ENCODE assay signal across 8 cellular contexts in the genomic region with DNA sequence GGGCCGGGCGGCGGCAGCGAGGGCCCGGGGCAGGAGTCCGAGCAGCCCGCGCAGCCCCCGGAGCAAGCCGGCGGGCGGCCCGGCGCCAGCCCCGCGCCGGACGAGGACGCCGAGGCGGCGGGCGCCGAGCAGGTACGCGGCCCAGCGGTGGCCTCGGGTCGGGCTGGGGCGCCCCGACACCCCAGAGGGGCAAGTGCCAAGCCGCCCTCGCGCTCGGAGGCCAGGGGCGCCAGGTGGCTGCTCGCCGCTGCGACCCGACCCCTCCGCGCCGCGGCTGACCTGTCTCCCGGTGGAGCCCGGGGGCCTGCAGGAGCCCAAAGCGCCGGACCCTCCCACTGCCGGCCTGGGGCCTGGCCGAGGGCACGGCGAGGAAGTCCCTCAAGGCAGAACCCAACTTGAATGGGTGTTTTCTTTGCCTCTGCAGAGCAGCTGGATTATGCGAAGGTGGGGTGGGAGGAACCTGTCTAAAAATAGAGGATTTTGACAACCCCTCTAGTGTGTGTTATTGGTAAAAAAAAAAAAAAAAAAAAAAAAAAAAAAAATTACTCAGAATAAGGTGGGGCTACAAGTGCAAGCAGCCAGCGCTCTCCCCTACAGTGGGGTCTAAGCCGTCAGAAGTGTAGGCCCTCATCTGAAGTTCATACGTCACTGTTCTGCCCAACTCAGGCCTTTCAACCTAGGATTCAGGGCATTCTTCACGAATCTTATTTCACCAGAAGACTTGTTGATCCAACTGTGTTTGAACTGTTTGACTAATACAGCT. TPM values are rescaled to one million over a fixed set of nuclear protein-coding genes. Genes with fewer than 3 reads are reported as not detected.
DNase-seq lines count a peak whose midpoint lies in the region; ATAC-seq, FAIRE-seq and TF ChIP-seq lines count a peak whose summit lies in the region.

No MANE protein-coding gene starts in this region.

- peaks cover 30% of the 10 kb centered on the region for H3K79me2 ChIP-seq in endothelial cell of umbilical vein (ENCODE audit: control insufficient read depth, insufficient read depth, low read length)

- TF ChIP-seq POLR2A in endothelial cell of umbilical vein (IDR thresholded peaks at IDR 0.05; ENCODE audit: low read depth, low read length) = no peak

- DNase-seq in GM10248 (ENCODE audit: extremely low spot score) (peak; percentile 26), endothelial cell of umbilical vein (ENCODE audit: low read depth, low spot score) (peak; percentile 25), NCI-H446 (lab: John Stamatoyannopoulos, UW) (no peak)
- DNase-seq in activated CD4-positive, alpha-beta memory T cell treated with anti-CD3 and anti-CD28 coated beads for 36 hours = peak; percentile 32

- H3K9me3 Mint-ChIP-seq in IgD-negative memory B cell = no peaks in the 10 kb centered on the region
- no peaks in the 10 kb centered on the region for H3K9me3 Mint-ChIP-seq in activated CD4-positive, alpha-beta memory T cell treated with anti-CD3 and anti-CD28 coated beads for 36 hours

- peak overlapping the region in 2 of 3 donors; percentile 77 to 82 for H3K27ac Mint-ChIP-seq in IgD-negative memory B cell
- H3K27ac Mint-ChIP-seq in activated CD4-positive, alpha-beta memory T cell treated with anti-CD3 and anti-CD28 coated beads for 36 hours = peak overlapping the region; percentile 33

- TF ChIP-seq CTCF in GM10248 (IDR thresholded peaks at IDR 0.05; ENCODE audit: control extremely low read depth, extremely low read depth, low read depth, missing control alignments) (no peak), endothelial cell of umbilical vein (IDR thresholded peaks at IDR 0.05; ENCODE audit: extremely low read depth in 1 of 2, insufficient read depth in 1 of 2, low read depth in 1 of 2, low read length in 2 of 2) (no peak)

- H3K27ac ChIP-seq in endothelial cell of umbilical vein (ENCODE audit: insufficient read depth, low read depth, low read length) (peak overlapping the region; percentile 38), mucosa of rectum (ENCODE audit: low read depth in 2 of 2, low read length in 2 of 2) (peak overlapping the region; percentile 60 to 82), urinary bladder (ENCODE audit: low read depth) (peak overlapping the region; percentile 75)

- POLR2A ChIA-PET in GM10248 (lab: Yijun Ruan, JAX) = no interaction called here
- POLR2A ChIA-PET in activated CD4-positive, alpha-beta memory T cell treated with anti-CD3 and anti-CD28 coated beads for 36 hours (lab: Charles Lee) = interaction anchor here (1.6 kb wide), 1 partner anchor 21 kb away, joined by 3 read pairs; no protein-coding TSS in a partner anchor
- POLR2A ChIA-PET in endothelial cell of umbilical vein (lab: Charles Lee) = interaction anchor here (1.4 kb wide), 1 partner anchor 40 kb away, joined by 14 read pairs; no protein-coding TSS in a partner anchor

- H3K36me3 ChIP-seq in endothelial cell of umbilical vein (ENCODE audit: control insufficient read depth in 2 of 2, extremely low read depth in 1 of 2, insufficient read depth in 2 of 2, low read length in 2 of 2) (no peaks in the 10 kb centered on the region), mucosa of rectum (ENCODE audit: control insufficient read depth in 2 of 2, insufficient read depth in 2 of 2, low read length in 2 of 2) (peaks cover 0 to 2% of the 10 kb centered on the region in 2 donors), urinary bladder (ENCODE audit: insufficient read depth) (no peaks in the 10 kb centered on the region)

- ATAC-seq in GM21619 (IDR thresholded peaks at IDR 0.05; ENCODE audit: unreplicated experiment) = peak; percentile 20

- H3K27me3 Mint-ChIP-seq in IgD-negative memory B cell = no peaks in the 10 kb centered on the region
- H3K27me3 Mint-ChIP-seq in activated CD4-positive, alpha-beta memory T cell treated with anti-CD3 and anti-CD28 coated beads for 36 hours = no peaks in the 10 kb centered on the region

- no peaks in the 10 kb centered on the region for H4K20me1 ChIP-seq in endothelial cell of umbilical vein (replicated peaks; ENCODE audit: control insufficient read depth, extremely low read depth, insufficient read depth, low read length)

- peak overlapping the region; percentile 83 to 94 (median 92) for H3K4me3 Mint-ChIP-seq in IgD-negative memory B cell
- H3K4me3 Mint-ChIP-seq in activated CD4-positive, alpha-beta memory T cell treated with anti-CD3 and anti-CD28 coated beads for 36 hours = peak overlapping the region; percentile 69

- no peaks in the 10 kb centered on the region for H3K9me1 ChIP-seq in endothelial cell of umbilical vein (replicated peaks; ENCODE audit: control insufficient read depth, extremely low read depth, insufficient read depth, low read length)

- CTCF ChIA-PET in GM10248 (lab: Yijun Ruan, JAX) (no interaction called here), endothelial cell of umbilical vein (lab: Charles Lee) (interaction anchor here (0.9 to 6.2 kb wide), 7 partner anchors 10 to 111 kb away, joined by 3 to 72 read pairs (median 8); no protein-coding TSS in a partner anchor)
- CTCF ChIA-PET in activated CD4-positive, alpha-beta memory T cell treated with anti-CD3 and anti-CD28 coated beads for 36 hours (lab: Charles Lee) = no interaction called here

- BruUV-seq in endothelial cell of umbilical vein (replicated peaks; lab: Mats Ljungman, UMichigan) = no TSS peak

- H3K9me3 ChIP-seq in endothelial cell of umbilical vein (replicated peaks; ENCODE audit: control insufficient read depth, insufficient read depth, low read length) (no peaks in the 10 kb centered on the region), mucosa of rectum (ENCODE audit: control insufficient read depth in 2 of 2, low read length in 2 of 2) (no peaks in the 10 kb centered on the region)

- intact Hi-C loops in activated CD4-positive, alpha-beta memory T cell treated with anti-CD3 and anti-CD28 coated beads for 36 hours (cut with micrococcal nuclease) = loop anchor here (1.0 to 5.0 kb wide), 4 partner anchors 10 to 877 kb away; partner anchors contain the start of genes FAM135A and SMAP1
- intact Hi-C loops in endothelial cell of umbilical vein (cut with micrococcal nuclease) = loop anchor here (2.0 kb wide), 1 partner anchor 98 kb away; no protein-coding TSS in a partner anchor

- H3K27me3 ChIP-seq in endothelial cell of umbilical vein (ENCODE audit: control insufficient read depth in 2 of 2, insufficient read depth in 2 of 2, low read length in 2 of 2) (no peaks in the 10 kb centered on the region), mucosa of rectum (ENCODE audit: control insufficient read depth in 2 of 2, insufficient read depth in 2 of 2, low read length in 2 of 2) (no peaks in the 10 kb centered on the region)

- peak overlapping the region; percentile 91 for H3K4me2 ChIP-seq in endothelial cell of umbilical vein (ENCODE audit: insufficient read depth, low read length)

- H3K4me1 Mint-ChIP-seq in IgD-negative memory B cell = peaks cover 41 to 44% (median 43%) of the 10 kb centered on the region in 3 donors
- H3K4me1 Mint-ChIP-seq in activated CD4-positive, alpha-beta memory T cell treated with anti-CD3 and anti-CD28 coated beads for 36 hours (ENCODE audit: low read depth) = peaks cover 35% of the 10 kb centered on the region

- H3K9ac ChIP-seq in endothelial cell of umbilical vein (replicated peaks; ENCODE audit: extremely low read depth, insufficient read depth, low read length) (peak overlapping the region; percentile 78), mucosa of rectum (ENCODE audit: low read depth in 1 of 2, low read length in 2 of 2) (peak overlapping the region; percentile 49 to 80)

- WGBS in urinary bladder = 4% methylated on average over 57 of the region's 57 CpGs

- peak overlapping the region; percentile 71 to 79 (median 75) for H3K4me3 ChIP-seq in endothelial cell of umbilical vein (replicated peaks in 1 of 3; ENCODE audit: insufficient read depth in 1 of 3, low read depth in 1 of 3, low read length in 3 of 3)
- peak overlapping the region; percentile 69 to 71 for H3K4me3 ChIP-seq in mucosa of rectum (ENCODE audit: low read length in 2 of 2)
- H3K4me3 ChIP-seq in urinary bladder (ENCODE audit: low read depth, low read length) = peak overlapping the region; percentile 95

- peak overlapping the region; percentile 58 for H2AFZ ChIP-seq in endothelial cell of umbilical vein (ENCODE audit: low read depth, low read length)

- H3K36me3 Mint-ChIP-seq in IgD-negative memory B cell = peaks cover 11% of the 10 kb centered on the region
- no peaks in the 10 kb centered on the region for H3K36me3 Mint-ChIP-seq in activated CD4-positive, alpha-beta memory T cell treated with anti-CD3 and anti-CD28 coated beads for 36 hours

- dilution Hi-C loops in endothelial cell of umbilical vein (cut with MboI; ENCODE audit: extremely low pct_ligation_motif_present, low sequenced_read_pairs) = no loop called here

- H3K4me1 ChIP-seq in endothelial cell of umbilical vein (ENCODE audit: control insufficient read depth, extremely low read depth, insufficient read depth, low read length) = peaks cover 30% of the 10 kb centered on the region
- peaks cover 7% of the 10 kb centered on the region in 2 donors for H3K4me1 ChIP-seq in mucosa of rectum (ENCODE audit: control insufficient read depth in 2 of 2, insufficient read depth in 2 of 2, low read length in 2 of 2)
- no peaks in the 10 kb centered on the region for H3K4me1 ChIP-seq in urinary bladder (ENCODE audit: insufficient read depth)

- peak; percentile 26 for FAIRE-seq in endothelial cell of umbilical vein (lab: Jason Lieb, UNC)

TF ChIP-seq in endothelial cell of umbilical vein, 7 proteins besides CTCF, POLR2A, EP300 and RAD21 (continues in another document):
- no peak for TF ChIP-seq GATA2 (IDR thresholded peaks at IDR 0.05; ENCODE audit: insufficient read depth, insufficient read length, low read depth, low read length)
- TF ChIP-seq EZH2 (IDR thresholded peaks at IDR 0.05; ENCODE audit: borderline replicate concordance, low read depth, low read length, severe bottlenecking) = no peak
- TF ChIP-seq MAX (IDR thresholded peaks at IDR 0.05; ENCODE audit: insufficient read depth, insufficient read length) = no peak
- TF ChIP-seq POLR2AphosphoS5 (IDR thresholded peaks at IDR 0.05; ENCODE audit: insufficient read depth, low read depth, low read length) = no peak

RNA-seq across cellular contexts. Expression of gene OGFRL1, which starts 0.6 kb away (rescaled TPM):
- 2.7 TPM for polyA plus RNA-seq in IgD-negative memory B cell
- 1 to 10 TPM; 3.8 to 4.3 TPM for total RNA-seq in activated CD4-positive, alpha-beta memory T cell treated with anti-CD3 and anti-CD28 coated beads for 36 hours
- total RNA-seq in endothelial cell of umbilical vein = 19.4 and 21.1 TPM in 2 replicates
- 2.8 and 3.4 TPM in 2 replicates for polyA plus RNA-seq in endothelial cell of umbilical vein
- polyA plus RNA-seq in endothelial cell of umbilical vein (2011; cell fraction: cytosol; rRNA removed) = 4.1 and 4.5 TPM in 2 replicates
- 3.6 and 5.6 TPM in 2 replicates for polyA plus RNA-seq in endothelial cell of umbilical vein (2011; cell fraction: nucleus; rRNA removed)
- 7.0 and 12.3 TPM in 2 replicates for polyA plus RNA-seq in endothelial cell of umbilical vein (2012)
- 6.4 and 7.2 TPM in 2 replicates for polyA minus RNA-seq in endothelial cell of umbilical vein
- polyA minus RNA-seq in endothelial cell of umbilical vein (2011; cell fraction: cytosol; rRNA and poly(A)+ RNA removed) = 7.0 TPM
- 6.5 and 10.6 TPM in 2 replicates for polyA minus RNA-seq in endothelial cell of umbilical vein (2011; cell fraction: nucleus; rRNA and poly(A)+ RNA removed)
- 29.7 TPM for total RNA-seq in urinary bladder
- 7.3 TPM for polyA plus RNA-seq in urinary bladder

Comparison
In these comparisons a context has a peak if more than half of its experiments do, and no peak if none do; other contexts are left out.
1. DNase-seq: peak in GM10248 (single experiment), activated CD4-positive, alpha-beta memory T cell treated with anti-CD3 and anti-CD28 coated beads for 36 hours (single experiment) and endothelial cell of umbilical vein (single experiment); none in NCI-H446 (0 of 2).
2. Peak in every context shown above with its lines, with median percentiles within 50 percentile points of each other: H3K27ac ChIP-seq and H3K4me3 ChIP-seq.